ENCODE assay signal across 9 cellular contexts in the genomic region with DNA sequence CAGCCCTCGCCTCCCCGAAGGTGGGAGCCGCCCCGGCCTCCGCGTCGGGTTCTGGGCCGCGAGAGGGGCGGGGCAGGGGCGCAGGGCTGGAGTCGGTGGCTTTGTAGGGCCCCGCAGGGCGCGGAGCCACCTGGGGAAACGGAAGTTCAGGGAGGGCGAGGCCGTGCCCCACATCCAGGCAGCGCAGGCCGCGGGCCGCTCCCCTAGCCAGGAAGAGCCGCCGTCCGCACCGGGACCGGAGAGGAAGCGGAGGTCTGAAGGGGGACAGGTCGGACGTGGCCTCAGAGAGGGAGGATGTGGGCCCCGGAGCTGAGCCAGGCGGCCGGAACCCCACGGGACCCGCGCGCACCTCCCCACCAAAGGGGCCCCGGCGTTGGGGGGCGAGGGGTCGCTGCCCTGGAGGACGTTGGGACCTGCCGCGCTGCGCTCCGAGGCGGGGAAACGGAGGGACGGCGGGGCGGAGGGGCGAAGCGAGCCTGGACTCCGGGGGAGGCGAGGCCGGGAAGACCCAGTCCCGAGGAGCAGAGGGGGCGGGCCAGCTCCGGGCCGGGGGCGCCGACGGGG.
DNase-seq lines count a peak whose midpoint lies in the region; ATAC-seq and TF ChIP-seq lines count a peak whose summit lies in the region.
"Had no signal": no experiment of that assay in that cellular context is flagged by ENCODE, and none has a peak within 500 bp of the region (broad histone marks: within the 10 kb centered on the region; RNA-seq: fewer than 3 reads in every experiment).

No MANE protein-coding gene starts in this region.

- ATAC-seq in HG02852 (IDR thresholded peaks at IDR 0.05; ENCODE audit: unreplicated experiment), result peak; percentile 14

- peak; percentile 28 for TF ChIP-seq POLR2A in GM10847 (IDR thresholded peaks at IDR 0.05; ENCODE audit: extremely low read depth, insufficient read length)

- H3K9ac ChIP-seq in duodenal mucosa (ENCODE audit: low read depth in 1 of 2, low read length in 2 of 2), result peak overlapping the region; percentile 59 to 72
- peak overlapping the region; percentile 76 for H3K9ac ChIP-seq in mucosa of stomach (ENCODE audit: low read length)

- H3K27ac ChIP-seq in duodenal mucosa (ENCODE audit: low read depth, low read length), result peak overlapping the region; percentile 87
- H3K27ac ChIP-seq: SK-N-MC had no signal

- DNase-seq in UCSD-AML1 (lab: John Stamatoyannopoulos, UW; ENCODE audit: unreplicated experiment), result peak; percentile 85
- DNase-seq in NCI-H1092 (lab: John Stamatoyannopoulos, UW), result no peak
- DNase-seq in NCI-H1105 (lab: John Stamatoyannopoulos, UW), result no peak
- DNase-seq in NCI-H345 treated with DMSO at 0.1 percent for 48 hours (lab: John Stamatoyannopoulos, UW; ENCODE audit: unreplicated experiment), result no peak

- H3K36me3 ChIP-seq in duodenal mucosa (ENCODE audit: control insufficient read depth in 1 of 2, insufficient read depth in 2 of 2, low read length in 2 of 2) (no peaks in the 10 kb centered on the region), mucosa of stomach (ENCODE audit: control insufficient read depth, insufficient read depth, low read length) (no peaks in the 10 kb centered on the region)

- H3K4me3 ChIP-seq in duodenal mucosa (ENCODE audit: low read depth in 1 of 2, low read length in 2 of 2) (peak overlapping the region; percentile 56 to 71), mucosa of stomach (ENCODE audit: low read length) (no peak overlapping the region)
- H3K4me3 ChIP-seq: SK-N-MC had no signal

- peaks cover 14 to 32% of the 10 kb centered on the region in 2 donors for H3K4me1 ChIP-seq in duodenal mucosa (ENCODE audit: control insufficient read depth in 1 of 2, insufficient read depth in 2 of 2, low read length in 2 of 2)
- H3K4me1 ChIP-seq in mucosa of stomach (ENCODE audit: control insufficient read depth, insufficient read depth, low read length), result peaks cover 32% of the 10 kb centered on the region

- no peaks in the 10 kb centered on the region for H3K27me3 ChIP-seq in duodenal mucosa (ENCODE audit: control insufficient read depth in 1 of 2, insufficient read depth in 2 of 2, low read length in 2 of 2)
- H3K27me3 ChIP-seq in mucosa of stomach (ENCODE audit: control insufficient read depth, insufficient read depth, low read length), result no peaks in the 10 kb centered on the region

- H3K9me3 ChIP-seq in duodenal mucosa (ENCODE audit: control insufficient read depth in 1 of 2, low read length in 2 of 2) (no peaks in the 10 kb centered on the region), mucosa of stomach (ENCODE audit: control insufficient read depth, low read length) (no peaks in the 10 kb centered on the region)
